8 cellular contexts compared by ENCODE assay signal in the genomic region with DNA sequence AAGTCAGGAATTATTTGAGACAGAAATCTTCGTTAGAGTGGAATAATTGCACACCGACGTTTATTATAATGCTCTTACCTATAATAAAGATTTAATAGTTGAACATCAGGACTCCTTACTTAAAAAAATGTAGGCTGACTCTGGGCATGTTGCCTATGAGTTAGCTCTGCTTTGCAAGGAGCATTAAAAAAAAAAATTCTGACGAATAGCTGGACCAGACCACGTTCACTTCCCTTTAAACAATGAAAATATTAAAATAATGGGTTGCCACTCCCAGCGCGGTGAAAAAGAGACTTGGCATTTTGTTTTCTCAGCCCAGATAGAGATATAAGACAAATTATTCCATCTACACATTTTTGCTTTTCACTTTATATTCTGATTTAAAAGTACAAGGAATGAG.
A peak's percentile ranks its signal among the peaks of the same experiment; 100 is the strongest.
DNase-seq lines count a peak whose midpoint lies in the region; ATAC-seq and TF ChIP-seq lines count a peak whose summit lies in the region.

No MANE protein-coding gene starts in this region.

- no peak for TF ChIP-seq CTCF in MM.1S (IDR thresholded peaks at IDR 0.05; ENCODE audit: low read length)

- H3K4me3 ChIP-seq in MM.1S (ENCODE audit: low read length) = peak overlapping the region; percentile 84

- peak overlapping the region; percentile 48; the same call in 1 of the 2 replicates for H3K9ac ChIP-seq in MM.1S (ENCODE audit: low read length)

- H3K4me1 ChIP-seq in MM.1S (ENCODE audit: low read length) = no peaks in the 10 kb centered on the region

- H3K4me2 ChIP-seq in MM.1S (ENCODE audit: low read depth, low read length) = peak overlapping the region; percentile 74

- H3K27ac ChIP-seq in MM.1S (ENCODE audit: low read length) (peak overlapping the region; percentile 63; the same call in 1 of the 2 replicates), caudate nucleus (ENCODE audit: low read depth, low read length) (peak overlapping the region; percentile 92)

- H3K27me3 ChIP-seq in MM.1S (replicated peaks; ENCODE audit: insufficient read depth, low read length) = no peaks in the 10 kb centered on the region

- no peaks in the 10 kb centered on the region for H3K9me3 ChIP-seq in MM.1S (replicated peaks; ENCODE audit: insufficient read depth, low read length)

- peaks cover 5% of the 10 kb centered on the region for H3F3A ChIP-seq in MM.1S (ENCODE audit: insufficient read depth, low read length)

- H4K20me1 ChIP-seq in MM.1S (ENCODE audit: insufficient read depth, low read length) = no peaks in the 10 kb centered on the region

- no peak for ATAC-seq in HG03460 (IDR thresholded peaks at IDR 0.05; ENCODE audit: unreplicated experiment)
- ATAC-seq in HG03457 (IDR thresholded peaks at IDR 0.05; ENCODE audit: unreplicated experiment) = no peak

- DNase-seq in DMS53 (lab: John Stamatoyannopoulos, UW) (peak; percentile 46), MM.1S (no peak), caudate nucleus (lab: John Stamatoyannopoulos, UW) (peak in 2 of 61 donors; percentile 24 to 53), midbrain (lab: John Stamatoyannopoulos, UW) (peak; percentile 51), GM19240 (ENCODE audit: insufficient read length, low spot score) (no peak), kidney tubule cell (ENCODE audit: low spot score) (no peak)

- H3K79me2 ChIP-seq in MM.1S (ENCODE audit: low read length) = peaks cover 48% of the 10 kb centered on the region

- no peaks in the 10 kb centered on the region for H3K36me3 ChIP-seq in MM.1S (replicated peaks; ENCODE audit: insufficient read depth, low read length)

- H3K9me2 ChIP-seq in MM.1S (replicated peaks; ENCODE audit: insufficient read depth, low read length) = no peaks in the 10 kb centered on the region

- peak overlapping the region; percentile 88 for H2AFZ ChIP-seq in MM.1S (ENCODE audit: low read length)

Comparison
In these comparisons a context has a peak if more than half of its experiments do, and no peak if none do; other contexts are left out.
1. DNase-seq: peak in DMS53 (single experiment) and midbrain (single experiment); none in MM.1S (single experiment), GM19240 (single experiment) and kidney tubule cell (single experiment).